In genomic region chr11:65541093-65542010, GRCh38 we compare ENCODE assay signal across 8 cellular contexts. TPM values are rescaled to one million over a fixed set of nuclear protein-coding genes. Genes with fewer than 3 reads are reported as not detected.
DNase-seq lines count a peak whose midpoint lies in the region; ATAC-seq and TF ChIP-seq lines count a peak whose summit lies in the region.

No MANE protein-coding gene starts in this region.

- H3K27ac ChIP-seq in BLaER1: peak overlapping the region; percentile 74
- H3K27ac ChIP-seq in Karpas-422 (ENCODE audit: low read length): no peak overlapping the region
- H3K27ac ChIP-seq in colonic mucosa: peak overlapping the region; percentile 81

- intact Hi-C loops in colonic mucosa (cut with DNase I): loop anchor here (5.0 kb wide), 2 partner anchors 51 to 71 kb away; partner anchors contain the start of gene MAP3K11

- no peaks in the 10 kb centered on the region for H3K36me3 Mint-ChIP-seq in natural killer cell treated with Interleukin-12 subunit alpha and Interleukin-12 subunit beta and Interleukin-15 and Interleukin-18, amount 100 ng/mL, for 72 hours

- H3K27ac Mint-ChIP-seq in natural killer cell treated with Interleukin-12 subunit alpha and Interleukin-12 subunit beta and Interleukin-15 and Interleukin-18, amount 100 ng/mL, for 72 hours: peak overlapping the region; percentile 15 to 79

- H3K79me2 ChIP-seq in Karpas-422 (ENCODE audit: low read length): no peaks in the 10 kb centered on the region

- H2AFZ ChIP-seq in Karpas-422 (ENCODE audit: low read length): peak overlapping the region; percentile 95; the same call in 1 of the 2 replicates

- H3K9me3 Mint-ChIP-seq in natural killer cell treated with Interleukin-12 subunit alpha and Interleukin-12 subunit beta and Interleukin-15 and Interleukin-18, amount 100 ng/mL, for 72 hours: no peaks in the 10 kb centered on the region

- H3K9me2 ChIP-seq in Karpas-422 (replicated peaks; ENCODE audit: insufficient read depth, low read length): no peaks in the 10 kb centered on the region

- H3K4me1 Mint-ChIP-seq in natural killer cell treated with Interleukin-12 subunit alpha and Interleukin-12 subunit beta and Interleukin-15 and Interleukin-18, amount 100 ng/mL, for 72 hours (ENCODE audit: low read depth in 2 of 2): peaks cover 22 to 37% of the 10 kb centered on the region in 2 donors

- H3K27me3 Mint-ChIP-seq in natural killer cell treated with Interleukin-12 subunit alpha and Interleukin-12 subunit beta and Interleukin-15 and Interleukin-18, amount 100 ng/mL, for 72 hours: no peaks in the 10 kb centered on the region

- no peaks in the 10 kb centered on the region for H3K9me3 ChIP-seq in BLaER1
- no peaks in the 10 kb centered on the region for H3K9me3 ChIP-seq in Karpas-422 (ENCODE audit: low read length)
- H3K9me3 ChIP-seq in colonic mucosa: no peaks in the 10 kb centered on the region

- peaks cover 26% of the 10 kb centered on the region for H3K36me3 ChIP-seq in BLaER1
- H3K36me3 ChIP-seq in Karpas-422 (ENCODE audit: insufficient read depth, low read length): no peaks in the 10 kb centered on the region
- no peaks in the 10 kb centered on the region for H3K36me3 ChIP-seq in colonic mucosa

- H3K4me2 ChIP-seq in BLaER1 (peak overlapping the region; percentile 100), Karpas-422 (ENCODE audit: low read depth, low read length, poor library complexity, severe bottlenecking) (peak overlapping the region; percentile 95)

- no peak for ATAC-seq in natural killer cell treated with Interleukin-12 subunit alpha and Interleukin-12 subunit beta and Interleukin-15 and Interleukin-18, amount 100 ng/mL, for 72 hours
- no peak for ATAC-seq in GM19328 (IDR thresholded peaks at IDR 0.05; ENCODE audit: unreplicated experiment)
- no peak for ATAC-seq in HG03439 (IDR thresholded peaks at IDR 0.05; ENCODE audit: unreplicated experiment)

- H3K4me3 Mint-ChIP-seq in natural killer cell treated with Interleukin-12 subunit alpha and Interleukin-12 subunit beta and Interleukin-15 and Interleukin-18, amount 100 ng/mL, for 72 hours: peak overlapping the region; percentile 84

- H3K4me3 ChIP-seq in BLaER1: peak overlapping the region; percentile 70
- peak overlapping the region; percentile 85 for H3K4me3 ChIP-seq in Karpas-422 (ENCODE audit: low read length)
- peak overlapping the region; percentile 45 for H3K4me3 ChIP-seq in colonic mucosa

- H3K4me1 ChIP-seq in BLaER1 (peaks cover 86% of the 10 kb centered on the region), Karpas-422 (ENCODE audit: low read length) (peaks cover 29% of the 10 kb centered on the region), colonic mucosa (peaks cover 8% of the 10 kb centered on the region)

- H4K20me1 ChIP-seq in BLaER1: peaks cover 29% of the 10 kb centered on the region
- no peaks in the 10 kb centered on the region for H4K20me1 ChIP-seq in Karpas-422 (ENCODE audit: insufficient read depth, low read depth, low read length)

- peak overlapping the region; percentile 59 for H3K9ac ChIP-seq in BLaER1
- H3K9ac ChIP-seq in Karpas-422 (ENCODE audit: low read length): peak overlapping the region; percentile 70
- peak overlapping the region; percentile 64 to 81 for H3K9ac ChIP-seq in colonic mucosa (ENCODE audit: low read depth in 2 of 2, low read length in 2 of 2)

- peak; percentile 7 for TF ChIP-seq CTCF in colonic mucosa (IDR thresholded peaks at IDR 0.05)

- no peaks in the 10 kb centered on the region for H3K27me3 ChIP-seq in BLaER1
- H3K27me3 ChIP-seq in Karpas-422 (ENCODE audit: low read length): no peaks in the 10 kb centered on the region
- no peaks in the 10 kb centered on the region for H3K27me3 ChIP-seq in colonic mucosa

- DNase-seq in Karpas-422: no peak
- DNase-seq in colonic mucosa: no peak
- no peak for DNase-seq in natural killer cell treated with Interleukin-12 subunit alpha and Interleukin-12 subunit beta and Interleukin-15 and Interleukin-18, amount 100 ng/mL, for 72 hours (ENCODE audit: low spot score)
- no peak for DNase-seq in cerebellar cortex (ENCODE audit: low spot score)
- DNase-seq in hippocampal formation (lab: John Stamatoyannopoulos, UW): no peak

RNA-seq across cellular contexts. Expression of gene SCYL1, which starts 16.5 kb away (rescaled TPM):
- 39.1 and 79.0 TPM in 2 replicates for total RNA-seq in Karpas-422 (2014; rRNA removed; shearing (Covaris generic); ENCODE audit: low replicate concordance)
- 10 to 100 TPM; 59.2 to 84.1 TPM for total RNA-seq in colonic mucosa
- 100 to 1,000 TPM in 1 of 2 donors, 10 to 100 TPM in 1; 84.5 to 112 TPM for total RNA-seq in natural killer cell treated with Interleukin-12 subunit alpha and Interleukin-12 subunit beta and Interleukin-15 and Interleukin-18, amount 100 ng/mL, for 72 hours

RNA-seq across cellular contexts. Expression of gene LTBP3, which starts 16.8 kb away (rescaled TPM):
- total RNA-seq in Karpas-422 (2014; rRNA removed; shearing (Covaris generic); ENCODE audit: low replicate concordance): 1.3 and 6.8 TPM in 2 replicates
- total RNA-seq in colonic mucosa: 10 to 100 TPM; 27.3 to 31.1 TPM
- 10 to 100 TPM; 42.3 to 60.2 TPM for total RNA-seq in natural killer cell treated with Interleukin-12 subunit alpha and Interleukin-12 subunit beta and Interleukin-15 and Interleukin-18, amount 100 ng/mL, for 72 hours

RNA-seq across cellular contexts. Expression of gene ZNRD2, which starts 28.9 kb away (rescaled TPM):
- total RNA-seq in Karpas-422 (2014; rRNA removed; shearing (Covaris generic); ENCODE audit: low replicate concordance): 31.7 and 49.4 TPM in 2 replicates
- total RNA-seq in colonic mucosa: 10 to 100 TPM; 16.6 to 30.8 TPM
- 10 to 100 TPM; 55.8 to 89.3 TPM for total RNA-seq in natural killer cell treated with Interleukin-12 subunit alpha and Interleukin-12 subunit beta and Interleukin-15 and Interleukin-18, amount 100 ng/mL, for 72 hours

RNA-seq across cellular contexts. Expression of gene FAM89B, which starts 31.0 kb away (rescaled TPM):
- 14.2 and 21.9 TPM in 2 replicates for total RNA-seq in Karpas-422 (2014; rRNA removed; shearing (Covaris generic); ENCODE audit: low replicate concordance)
- total RNA-seq in colonic mucosa: 10 to 100 TPM; 27.4 to 32.2 TPM
- total RNA-seq in natural killer cell treated with Interleukin-12 subunit alpha and Interleukin-12 subunit beta and Interleukin-15 and Interleukin-18, amount 100 ng/mL, for 72 hours: 10 to 100 TPM; 38.0 to 71.5 TPM

RNA-seq across cellular contexts. Expression of gene EHBP1L1, which starts 34.5 kb away (rescaled TPM):
- 19.9 and 75.1 TPM in 2 replicates for total RNA-seq in Karpas-422 (2014; rRNA removed; shearing (Covaris generic); ENCODE audit: low replicate concordance)
- 10 to 100 TPM; 58.5 to 78.5 TPM for total RNA-seq in colonic mucosa
- 100 to 1,000 TPM; 156 to 188 TPM for total RNA-seq in natural killer cell treated with Interleukin-12 subunit alpha and Interleukin-12 subunit beta and Interleukin-15 and Interleukin-18, amount 100 ng/mL, for 72 hours
